Comparison of ENCODE assay signal across 1 cellular context in genomic region chr4:94451669-94452475, GRCh38.
TF ChIP-seq lines count a peak whose summit lies in the region.

Gene PDLIM5, plus strand, starts transcription at chr4:94451942. Its CDS starts 3,347 bp downstream, at chr4:94455289.

TF ChIP-seq in HepG2, 621 proteins besides CTCF, POLR2A, EP300 and RAD21 (continued from another document and continues in another):
- TF ChIP-seq SKI (IDR thresholded peaks at IDR 0.05; ENCODE audit: partially characterized antibody) (peak; percentile 29), ZNF275 (CRISPR knock-in tag; IDR thresholded peaks at IDR 0.05; ENCODE audit: borderline replicate concordance) (peak; percentile 57; the same call in 1 of the 2 replicates), ZNF451 (CRISPR knock-in tag; IDR thresholded peaks at IDR 0.05) (0 out of 2 replicates have a peak, but pooled peaks have one; percentile 47), TRIM22 (IDR thresholded peaks at IDR 0.05) (no peak), ZNF567 (CRISPR knock-in tag; IDR thresholded peaks at IDR 0.05; ENCODE audit: borderline replicate concordance) (no peak), RNF219 (CRISPR knock-in tag; IDR thresholded peaks at IDR 0.05) (no peak), CENPT (CRISPR knock-in tag; IDR thresholded peaks at IDR 0.05; ENCODE audit: low read depth) (no peak), ZZZ3 (CRISPR knock-in tag; IDR thresholded peaks at IDR 0.05; ENCODE audit: borderline replicate concordance) (no peak), PTBP1 (IDR thresholded peaks at IDR 0.05; ENCODE audit: low read depth, low read length, poor library complexity, severe bottlenecking) (no peak), KIAA2018 (CRISPR knock-in tag; IDR thresholded peaks at IDR 0.05; ENCODE audit: borderline replicate concordance) (no peak), POLR2AphosphoS2 (IDR thresholded peaks at IDR 0.05; ENCODE audit: low read depth, low read length) (0 out of 2 replicates have a peak, but pooled peaks have one; percentile 41), ZNF326 (CRISPR knock-in tag; IDR thresholded peaks at IDR 0.05; ENCODE audit: borderline replicate concordance) (no peak), KLF16 (CRISPR knock-in tag; IDR thresholded peaks at IDR 0.05) (peak in 1 of 2 experiments; percentile 92; a peak in 2 of 4 replicates), TIGD3 (CRISPR knock-in tag; IDR thresholded peaks at IDR 0.05; ENCODE audit: borderline replicate concordance) (no peak; the same call in 1 of the 2 replicates), NR2C2 (CRISPR knock-in tag; IDR thresholded peaks at IDR 0.05; ENCODE audit: borderline replicate concordance) (no peak), MIER3 (CRISPR knock-in tag; IDR thresholded peaks at IDR 0.05; ENCODE audit: borderline replicate concordance) (peak; percentile 34; the same call in 1 of the 2 replicates), ZNF629 (CRISPR knock-in tag; conservative IDR thresholded peaks at IDR 0.05) (peak; percentile 27; the same call in 1 of the 2 replicates), JUNB (CRISPR knock-in tag; IDR thresholded peaks at IDR 0.05; ENCODE audit: borderline replicate concordance) (no peak), RBAK (CRISPR knock-in tag; IDR thresholded peaks at IDR 0.05) (no peak), WIZ (CRISPR knock-in tag; IDR thresholded peaks at IDR 0.05) (no peak; the same call in 1 of the 2 replicates), ZNF747 (CRISPR knock-in tag; IDR thresholded peaks at IDR 0.05; ENCODE audit: borderline replicate concordance) (peak; percentile 81), CREBL2 (CRISPR knock-in tag; IDR thresholded peaks at IDR 0.05; ENCODE audit: borderline replicate concordance) (0 out of 2 replicates have a peak, but pooled peaks have one; percentile 11), PAWR (CRISPR knock-in tag; IDR thresholded peaks at IDR 0.05; ENCODE audit: borderline replicate concordance) (no peak), ZNF354B (CRISPR knock-in tag; IDR thresholded peaks at IDR 0.05) (no peak), ZBTB2 (CRISPR knock-in tag; IDR thresholded peaks at IDR 0.05; ENCODE audit: low read depth) (no peak), PPARG (CRISPR knock-in tag; conservative IDR thresholded peaks at IDR 0.05) (peak; percentile 43; the same call in 1 of the 2 replicates), CERS6 (CRISPR knock-in tag; IDR thresholded peaks at IDR 0.05) (no peak), ZNF710 (CRISPR knock-in tag; IDR thresholded peaks at IDR 0.05; ENCODE audit: borderline replicate concordance) (peak; percentile 55; the same call in 1 of the 2 replicates), ATF1 (CRISPR knock-in tag; IDR thresholded peaks at IDR 0.05) (no peak), FOXP1 (IDR thresholded peaks at IDR 0.05) (no peak), FOXP1 (CRISPR knock-in tag; IDR thresholded peaks at IDR 0.05) (no peak), GABPA (IDR thresholded peaks at IDR 0.05; ENCODE audit: low read depth, low read length) (peak; percentile 53), GABPA (CRISPR knock-in tag; IDR thresholded peaks at IDR 0.05; ENCODE audit: low read depth) (peak; percentile 57; the same call in 1 of the 2 replicates)
